In the genomic region with DNA sequence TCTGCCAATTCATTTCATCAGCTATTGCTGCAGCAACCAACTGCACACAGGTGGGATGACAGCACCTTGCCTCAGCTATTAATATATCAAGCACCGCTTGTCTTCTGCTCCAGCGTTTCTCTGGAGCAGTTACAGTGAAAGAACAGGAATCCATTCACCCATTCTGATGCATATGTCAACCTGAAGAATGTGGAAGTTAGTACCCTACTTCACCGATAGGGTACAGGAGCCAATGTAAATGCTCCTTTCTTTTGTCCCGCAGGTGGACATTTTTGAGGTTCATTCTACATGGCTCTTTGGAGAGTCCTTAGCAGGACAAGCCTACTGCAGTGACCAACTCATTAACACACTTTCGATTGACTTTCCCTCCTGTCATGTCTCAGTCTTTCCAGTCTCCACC, we compare ENCODE assay signal across 18 cellular contexts.
DNase-seq lines count a peak whose midpoint lies in the region; ATAC-seq, FAIRE-seq and TF ChIP-seq lines count a peak whose summit lies in the region.
"Had no signal": no experiment of that assay in that cellular context is flagged by ENCODE, and none has a peak within 500 bp of the region (broad histone marks: within the 10 kb centered on the region; RNA-seq: fewer than 3 reads in every experiment).

No MANE protein-coding gene starts in this region.

- H3K9ac ChIP-seq in H9 (ENCODE audit: extremely low read depth, insufficient read length, low read length): no peak overlapping the region
- H3K9ac ChIP-seq in H1 (replicated peaks in 1 of 4; ENCODE audit: extremely low read depth in 1 of 4, low read depth in 3 of 4, low read length in 3 of 4): no peak overlapping the region
- no peak overlapping the region for H3K9ac ChIP-seq in colonic mucosa (ENCODE audit: low read depth in 2 of 2, low read length in 2 of 2)

- no peak for ATAC-seq in HG02840 (IDR thresholded peaks at IDR 0.05; ENCODE audit: low FRiP score, unreplicated experiment)

- CTCF ChIA-PET in H1 (lab: Charles Lee; ENCODE audit: partially characterized antibody): interaction anchor here (0.7 to 7.6 kb wide), 15 partner anchors 9 to 416 kb away, joined by 3 to 65 read pairs (median 4); no protein-coding TSS in a partner anchor

- H3K36me3 Mint-ChIP-seq in H9 (ENCODE audit: insufficient read depth in 1 of 3, low read depth in 3 of 3): no peaks in the 10 kb centered on the region

- no CpG with 5 or more reads among the region's 5 CpGs for WGBS in H9 (ENCODE audit: extremely low coverage, insufficient read length, low lambda C conversion rate)
- WGBS in H1 (ENCODE audit: extremely low coverage in 1 of 2, insufficient coverage in 1 of 2, insufficient read length in 1 of 2, insufficient replicate concordance in 2 of 2, low coverage in 1 of 2, low lambda C conversion rate in 2 of 2, missing lambda C conversion rate in 1 of 2), 2 experiments: 37% methylated on average over 5 of the region's 5 CpGs; no CpG with 5 or more reads in 1 of the 2 experiments
- no CpG with 5 or more reads among the region's 5 CpGs for WGBS in iPS DF 6.9 (ENCODE audit: insufficient coverage, insufficient read length)
- 62 to 65% methylated on average over 5 of the region's 5 CpGs for WGBS in tibial nerve, 2 donors

- H2BK120ac ChIP-seq in H9 (ENCODE audit: low read depth, low read length, poor library complexity, severe bottlenecking) (no peak overlapping the region), H1 (replicated peaks; ENCODE audit: low read depth, low read length) (no peak overlapping the region)

- no peak overlapping the region for H3K4me2 ChIP-seq in H9 (ENCODE audit: insufficient read depth, insufficient read length, low read length)
- peak overlapping the region; percentile 21 to 26; a peak in 2 of 4 replicates for H3K4me2 ChIP-seq in H1 (ENCODE audit: insufficient read depth in 1 of 2, low read depth in 2 of 2, low read length in 2 of 2)

- DNase-seq in H9 (no peak), H1 (ENCODE audit: low read depth in 1 of 2, low spot score in 2 of 2) (no peak), iPS DF 6.9 (ENCODE audit: low read depth, low spot score) (peak; percentile 25), retinal pigment epithelial cell (ENCODE audit: low read depth) (no peak), tibial nerve (ENCODE audit: low spot score in 2 of 2) (no peak), colonic mucosa (no peak)
- DNase-seq: ACHN; AML-193; CD4-positive, alpha-beta T cell; IMR-90; NCI-H1105 treated with DMSO at 0.1 percent for 48 hours; NCI-H1694 treated with DMSO at 0.1 percent for 48 hours; NCI-H2107; NCI-H2227 treated with DMSO at 0.1 percent for 48 hours; NCI-H526; SIG-M5 had no signal

- H2BK15ac ChIP-seq in H9 (ENCODE audit: low read depth, low read length): no peak overlapping the region
- H2BK15ac ChIP-seq in H1 (ENCODE audit: low read length): no peak overlapping the region

- H3K14ac ChIP-seq in H9 (ENCODE audit: insufficient read depth, low read length) (no peak overlapping the region), H1 (ENCODE audit: insufficient read length) (no peak overlapping the region)

- no peaks in the 10 kb centered on the region for H3K79me2 ChIP-seq in H9 (ENCODE audit: insufficient read depth, low read length)
- H3K79me2 ChIP-seq in H1 (ENCODE audit: control insufficient read depth in 1 of 2, insufficient read depth in 2 of 2, low read length in 2 of 2): no peaks in the 10 kb centered on the region

- no peak overlapping the region for H2AK5ac ChIP-seq in H9 (ENCODE audit: insufficient read length, low read length)
- no peak overlapping the region for H2AK5ac ChIP-seq in H1 (ENCODE audit: low read depth, low read length)

- TF ChIP-seq POLR2A in H1 (IDR thresholded peaks at IDR 0.05; ENCODE audit: control extremely low read depth in 1 of 2, low read depth in 2 of 2, low read length in 2 of 2): no peak
- no peak for TF ChIP-seq POLR2A in tibial nerve (IDR thresholded peaks at IDR 0.05)

- no peaks in the 10 kb centered on the region for H3K9me3 ChIP-seq in H9 (ENCODE audit: control insufficient read depth, low read depth, low read length)
- H3K9me3 ChIP-seq in H1 (ENCODE audit: insufficient read depth in 2 of 2, low read depth in 1 of 2, low read length in 1 of 2): no peaks in the 10 kb centered on the region
- H3K9me3 ChIP-seq in iPS DF 6.9 (ENCODE audit: control insufficient read depth, insufficient read depth, low read length): no peaks in the 10 kb centered on the region
- no peaks in the 10 kb centered on the region for H3K9me3 ChIP-seq in tibial nerve
- H3K9me3 ChIP-seq in colonic mucosa: no peaks in the 10 kb centered on the region
- H3K9me3 ChIP-seq: HAP-1 had no signal

- no peaks in the 10 kb centered on the region for H3K4me1 ChIP-seq in H9 (ENCODE audit: insufficient read depth, low read length)
- peaks cover 0 to 5% (median 2%) of the 10 kb centered on the region in 4 experiments; a peak in 3 of 7 replicates for H3K4me1 ChIP-seq in H1 (replicated peaks in 1 of 4; ENCODE audit: control insufficient read depth in 3 of 4, insufficient read depth in 4 of 4, low read length in 3 of 4)
- no peaks in the 10 kb centered on the region for H3K4me1 ChIP-seq in iPS DF 6.9 (ENCODE audit: control insufficient read depth, insufficient read depth, low read length)
- no peaks in the 10 kb centered on the region for H3K4me1 ChIP-seq in tibial nerve
- H3K4me1 ChIP-seq in colonic mucosa: no peaks in the 10 kb centered on the region
- H3K4me1 ChIP-seq: HAP-1 had no signal

- H3K27ac Mint-ChIP-seq in H9: peak overlapping the region in 1 of 3 experiments; percentile 76; a peak in 1 of 7 replicates
- H3K27ac Mint-ChIP-seq: CD4-positive, alpha-beta T cell had no signal

- H3K4me3 ChIP-seq in H1 (ENCODE audit: extremely low read depth in 1 of 4, insufficient read depth in 2 of 4, low read depth in 3 of 4, low read length in 4 of 4) (no peak overlapping the region), iPS DF 6.9 (ENCODE audit: low read length) (no peak overlapping the region), retinal pigment epithelial cell (ENCODE audit: low read length) (no peak overlapping the region), tibial nerve (no peak overlapping the region), colonic mucosa (no peak overlapping the region)
- H3K4me3 ChIP-seq: HAP-1 had no signal

- H3K56ac ChIP-seq in H9 (ENCODE audit: insufficient read length, low read depth, low read length) (no peak overlapping the region), H1 (replicated peaks; ENCODE audit: insufficient read length, low read depth, low read length) (no peak overlapping the region)

- H3K36me3 ChIP-seq in H1 (ENCODE audit: control insufficient read depth in 2 of 4, insufficient read depth in 4 of 4, low read length in 3 of 4): no peaks in the 10 kb centered on the region
- H3K36me3 ChIP-seq in iPS DF 6.9 (ENCODE audit: control insufficient read depth, insufficient read depth, low read length): no peaks in the 10 kb centered on the region
- no peaks in the 10 kb centered on the region for H3K36me3 ChIP-seq in tibial nerve
- no peaks in the 10 kb centered on the region for H3K36me3 ChIP-seq in colonic mucosa
- H3K36me3 ChIP-seq: HAP-1 had no signal

- H3K23ac ChIP-seq in H9 (ENCODE audit: insufficient read length, low read depth, low read length) (no peak overlapping the region), H1 (ENCODE audit: insufficient read length) (no peak overlapping the region)

- H2BK12ac ChIP-seq in H9 (ENCODE audit: insufficient read length, low read depth, low read length): no peak overlapping the region
- no peak overlapping the region for H2BK12ac ChIP-seq in H1 (ENCODE audit: low read depth, low read length)

- peaks cover 4% of the 10 kb centered on the region; the same call in 1 of the 2 replicates for H3K27me3 ChIP-seq in H9 (ENCODE audit: insufficient read depth, low read length)
- peaks cover 0 to 4% (median 2%) of the 10 kb centered on the region in 4 experiments; a peak in 2 of 7 replicates for H3K27me3 ChIP-seq in H1 (replicated peaks in 1 of 4; ENCODE audit: control insufficient read depth in 3 of 4, extremely low read depth in 1 of 4, insufficient read depth in 3 of 4, low read length in 3 of 4)
- H3K27me3 ChIP-seq in iPS DF 6.9 (ENCODE audit: control insufficient read depth, insufficient read depth, low read length): peaks cover 5% of the 10 kb centered on the region; the same call in 1 of the 2 replicates
- no peaks in the 10 kb centered on the region for H3K27me3 ChIP-seq in tibial nerve
- H3K27me3 ChIP-seq in colonic mucosa: no peaks in the 10 kb centered on the region

- peaks cover 81% of the 10 kb centered on the region for H3K27me3 Mint-ChIP-seq in H9 (ENCODE audit: low read depth)

- TF ChIP-seq CTCF in H9 (conservative IDR thresholded peaks at IDR 0.05): peak; percentile 66
- TF ChIP-seq CTCF in H1 (IDR thresholded peaks at IDR 0.05; ENCODE audit: control extremely low read depth in 1 of 3, insufficient read depth in 1 of 3, low read depth in 1 of 3, low read length in 3 of 3): peak in 2 of 3 experiments; percentile 26 to 54; a peak in 2 of 4 replicates
- TF ChIP-seq CTCF in retinal pigment epithelial cell (conservative IDR thresholded peaks at IDR 0.05; ENCODE audit: low read depth, low read length): peak; percentile 5
- TF ChIP-seq CTCF in tibial nerve (IDR thresholded peaks at IDR 0.05): no peak
- TF ChIP-seq CTCF in colonic mucosa (IDR thresholded peaks at IDR 0.05): no peak

- TF ChIP-seq RAD21 in H1 (IDR thresholded peaks at IDR 0.05 in 1 of 2, conservative IDR thresholded peaks at IDR 0.05 in 1 of 2; ENCODE audit: low read depth in 2 of 2, low read length in 2 of 2): peak; percentile 13 to 28; a peak in 3 of 4 replicates

- H4K5ac ChIP-seq in H9 (ENCODE audit: insufficient read length, low read depth, low read length) (no peak overlapping the region), H1 (ENCODE audit: insufficient read length, low read depth, low read length) (no peak overlapping the region)

- no peak overlapping the region for H3K4ac ChIP-seq in H9 (ENCODE audit: low read depth, low read length)
- H3K4ac ChIP-seq in H1 (replicated peaks; ENCODE audit: insufficient read length, low read depth, low read length): no peak overlapping the region

- H3K79me1 ChIP-seq in H9 (ENCODE audit: insufficient read depth, low read depth, low read length, poor library complexity, severe bottlenecking) (no peaks in the 10 kb centered on the region), H1 (ENCODE audit: low read depth, low read length) (no peaks in the 10 kb centered on the region)

- H3K27ac ChIP-seq in H9 (ENCODE audit: insufficient read length, low read depth, low read length) (no peak overlapping the region), H1 (ENCODE audit: low read depth, low read length) (no peak overlapping the region), iPS DF 6.9 (ENCODE audit: low read length) (no peak overlapping the region), tibial nerve (no peak overlapping the region), colonic mucosa (no peak overlapping the region)

- H3K4me1 Mint-ChIP-seq in H9: peaks cover 12 to 13% of the 10 kb centered on the region in 2 experiments

- no peak overlapping the region for H3T11ph ChIP-seq in H9 (ENCODE audit: low read length)

- H3K18ac ChIP-seq in H9 (ENCODE audit: insufficient read length, low read depth, low read length) (no peak overlapping the region), H1 (ENCODE audit: extremely low read depth, low read length) (no peak overlapping the region)

- H2AFZ ChIP-seq in H9 (ENCODE audit: low read length): no peak overlapping the region
- H2AFZ ChIP-seq in H1 (ENCODE audit: low read length): no peak overlapping the region

- peak; percentile 92 for FAIRE-seq in H1 (lab: Jason Lieb, UNC)

- H4K8ac ChIP-seq in H9 (replicated peaks; ENCODE audit: insufficient read length, low read depth, low read length): no peak overlapping the region
- no peak overlapping the region for H4K8ac ChIP-seq in H1 (ENCODE audit: extremely low read depth, insufficient read depth, low read length)

- H4K20me1 ChIP-seq in H9 (ENCODE audit: control insufficient read depth, insufficient read depth, insufficient read length) (no peaks in the 10 kb centered on the region), H1 (replicated peaks in 1 of 2; ENCODE audit: control insufficient read depth in 1 of 2, insufficient read depth in 2 of 2, low read length in 2 of 2) (no peaks in the 10 kb centered on the region)

- H3K9me3 Mint-ChIP-seq in H9: peaks cover 2 to 3% of the 10 kb centered on the region in 2 experiments; a peak in 4 of 5 replicates
- H3K9me3 Mint-ChIP-seq: CD4-positive, alpha-beta T cell had no signal

- no peak overlapping the region for H3K4me3 Mint-ChIP-seq in H9
- H3K4me3 Mint-ChIP-seq: CD4-positive, alpha-beta T cell had no signal

- H2BK20ac ChIP-seq in H9 (ENCODE audit: low read depth, low read length, poor library complexity, severe bottlenecking) (no peak overlapping the region), H1 (ENCODE audit: low read length) (no peak overlapping the region)

- H3K23me2 ChIP-seq in H9 (ENCODE audit: insufficient read length, low read depth, low read length, poor library complexity, severe bottlenecking) (no peaks in the 10 kb centered on the region), H1 (ENCODE audit: low read depth, low read length) (no peaks in the 10 kb centered on the region)

- H2BK5ac ChIP-seq in H9 (ENCODE audit: insufficient read length, low read length) (no peak overlapping the region), H1 (ENCODE audit: low read depth, low read length) (no peak overlapping the region)

- H4K91ac ChIP-seq in H9 (ENCODE audit: insufficient read length, low read depth, low read length): no peak overlapping the region
- no peak overlapping the region for H4K91ac ChIP-seq in H1 (replicated peaks; ENCODE audit: insufficient read length, low read length)

- intact Hi-C loops in colonic mucosa (cut with DNase I): no loop called here

- POLR2A ChIA-PET in H1 (lab: Charles Lee; ENCODE audit: partially characterized antibody): no interaction called here

- TF ChIP-seq EP300 in H1 (IDR thresholded peaks at IDR 0.05; ENCODE audit: borderline replicate concordance in 1 of 2, low read depth in 2 of 2, low read length in 2 of 2) (no peak), tibial nerve (IDR thresholded peaks at IDR 0.05) (no peak)

Comparison
In these comparisons a context has a peak if more than half of its experiments do, and no peak if none do; other contexts are left out.
1. CTCF ChIP-seq: peak in H9 (single experiment), H1 (2 of 3) and retinal pigment epithelial cell (single experiment); none in tibial nerve (0 of 5) and colonic mucosa (single experiment).